Comparison of ENCODE assay signal across 11 cellular contexts in the genomic region with DNA sequence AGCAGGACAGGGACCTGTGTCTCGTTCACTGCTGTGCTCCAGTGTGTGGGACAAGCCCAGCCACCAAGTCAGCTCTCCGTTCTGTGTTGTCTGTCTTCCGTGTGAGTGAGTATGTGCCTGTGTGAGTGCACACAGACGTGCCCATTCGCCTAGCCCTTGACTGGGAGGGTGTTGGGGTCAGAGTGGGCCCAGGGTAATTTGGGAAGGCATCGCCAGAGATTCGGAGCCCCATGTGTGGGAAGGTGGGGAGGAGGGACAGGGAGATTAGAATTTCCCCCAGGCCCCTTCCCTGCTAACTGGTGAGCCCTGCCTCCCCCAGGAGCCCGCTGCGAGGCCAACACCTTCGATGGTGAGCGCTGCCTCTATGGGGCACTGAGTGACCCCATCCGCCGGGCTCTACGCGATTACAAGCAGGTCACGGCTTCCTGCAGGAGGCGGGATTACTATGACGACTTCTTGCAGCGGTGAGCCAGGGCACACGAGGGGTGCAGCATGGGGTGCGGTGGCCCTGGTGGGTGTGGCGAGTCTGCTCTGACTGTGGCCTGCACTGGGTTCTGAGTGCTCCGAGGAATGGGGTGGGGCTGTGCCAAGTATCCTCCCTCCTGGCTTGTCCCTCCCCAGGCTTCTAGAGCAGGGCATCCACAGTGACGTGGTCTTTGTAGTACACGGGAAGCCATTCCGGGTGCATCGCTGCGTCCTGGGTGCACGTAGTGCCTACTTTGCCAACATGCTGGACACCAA. TPM values are rescaled to one million over a fixed set of nuclear protein-coding genes. Genes with fewer than 3 reads are reported as not detected.
DNase-seq lines count a peak whose midpoint lies in the region; ATAC-seq and TF ChIP-seq lines count a peak whose summit lies in the region.
"Had no signal": no experiment of that assay in that cellular context is flagged by ENCODE, and none has a peak within 500 bp of the region (broad histone marks: within the 10 kb centered on the region; RNA-seq: fewer than 3 reads in every experiment).

No MANE protein-coding gene starts in this region.

- no peak overlapping the region for H3K4me3 ChIP-seq in mucosa of descending colon

- ATAC-seq in activated naive CD4-positive, alpha-beta T cell treated with anti-CD3 and anti-CD28 coated beads, Interleukin-2, amount 50 U/mL, for 72 hours: no peak
- ATAC-seq in mucosa of descending colon (no peak), HG02938 (IDR thresholded peaks at IDR 0.05; ENCODE audit: unreplicated experiment) (no peak)
- no peak for ATAC-seq in activated CD8-positive, alpha-beta T cell treated with anti-CD3 and anti-CD28 coated beads, Interleukin-2, amount 10 ng/mL, durations not matched to agents 7 days and 5 days

- H3K36me3 ChIP-seq in mucosa of descending colon (ENCODE audit: low read depth): no peaks in the 10 kb centered on the region

- intact Hi-C loops in activated naive CD4-positive, alpha-beta T cell treated with anti-CD3 and anti-CD28 coated beads for 36 hours (cut with micrococcal nuclease): loop anchor here (10.0 kb wide), 1 partner anchor 1439 kb away; no protein-coding TSS in a partner anchor
- intact Hi-C loops in activated T-helper 2 cell treated with anti-CD3 and anti-CD28 coated beads, Interferon-gamma antibody, Interleukin-2, Interleukin-4, amounts not matched to agents 10 μg/mL and 5 μg/mL and 100 μg/mL, durations not matched to agents 14 hours and 24 hours and 36 hours (cut with micrococcal nuclease): no loop called here
- intact Hi-C loops in mucosa of descending colon (cut with DNase I, micrococcal nuclease): no loop called here

- H3K9me3 Mint-ChIP-seq in activated naive CD4-positive, alpha-beta T cell treated with anti-CD3 and anti-CD28 coated beads, Interleukin-2, amount 50 U/mL, for 72 hours: no peaks in the 10 kb centered on the region
- H3K9me3 Mint-ChIP-seq in activated naive CD4-positive, alpha-beta T cell treated with anti-CD3 and anti-CD28 coated beads for 36 hours: no peaks in the 10 kb centered on the region
- H3K9me3 Mint-ChIP-seq in activated T-helper 2 cell treated with anti-CD3 and anti-CD28 coated beads, Interferon-gamma antibody, Interleukin-2, Interleukin-4, amounts not matched to agents 10 μg/mL and 5 μg/mL and 100 μg/mL, durations not matched to agents 14 hours and 24 hours and 36 hours: no peaks in the 10 kb centered on the region
- H3K9me3 Mint-ChIP-seq in type B pancreatic cell: no peaks in the 10 kb centered on the region
- H3K9me3 Mint-ChIP-seq in activated CD8-positive, alpha-beta T cell treated with anti-CD3 and anti-CD28 coated beads, Interleukin-2, amount 10 ng/mL, durations not matched to agents 7 days and 5 days (ENCODE audit: insufficient read depth): no peaks in the 10 kb centered on the region
- H3K9me3 Mint-ChIP-seq: nephron progenitor cell had no signal

- H3K9me3 ChIP-seq in mucosa of descending colon: no peaks in the 10 kb centered on the region

- no peaks in the 10 kb centered on the region for H3K27me3 Mint-ChIP-seq in activated naive CD4-positive, alpha-beta T cell treated with anti-CD3 and anti-CD28 coated beads for 36 hours (ENCODE audit: low read depth)
- H3K27me3 Mint-ChIP-seq in activated T-helper 2 cell treated with anti-CD3 and anti-CD28 coated beads, Interferon-gamma antibody, Interleukin-2, Interleukin-4, amounts not matched to agents 10 μg/mL and 5 μg/mL and 100 μg/mL, durations not matched to agents 14 hours and 24 hours and 36 hours (ENCODE audit: low read depth): no peaks in the 10 kb centered on the region
- H3K27me3 Mint-ChIP-seq in type B pancreatic cell: peaks cover 5% of the 10 kb centered on the region
- H3K27me3 Mint-ChIP-seq in activated CD8-positive, alpha-beta T cell treated with anti-CD3 and anti-CD28 coated beads, Interleukin-2, amount 10 ng/mL, durations not matched to agents 7 days and 5 days (ENCODE audit: low read depth): no peaks in the 10 kb centered on the region

- TF ChIP-seq CTCF in mucosa of descending colon (IDR thresholded peaks at IDR 0.05) (no peak), type B pancreatic cell (conservative IDR thresholded peaks at IDR 0.05) (no peak)

- no peak overlapping the region for H3K4me3 Mint-ChIP-seq in activated naive CD4-positive, alpha-beta T cell treated with anti-CD3 and anti-CD28 coated beads for 36 hours
- H3K4me3 Mint-ChIP-seq in activated T-helper 2 cell treated with anti-CD3 and anti-CD28 coated beads, Interferon-gamma antibody, Interleukin-2, Interleukin-4, amounts not matched to agents 10 μg/mL and 5 μg/mL and 100 μg/mL, durations not matched to agents 14 hours and 24 hours and 36 hours (ENCODE audit: low read depth): peak overlapping the region; percentile 26
- peak overlapping the region; percentile 11 for H3K4me3 Mint-ChIP-seq in type B pancreatic cell
- no peak overlapping the region for H3K4me3 Mint-ChIP-seq in activated CD8-positive, alpha-beta T cell treated with anti-CD3 and anti-CD28 coated beads, Interleukin-2, amount 10 ng/mL, durations not matched to agents 7 days and 5 days

- DNase-seq in activated naive CD4-positive, alpha-beta T cell treated with anti-CD3 and anti-CD28 coated beads, Interleukin-2, amount 50 U/mL, for 72 hours (ENCODE audit: low spot score in 2 of 2): peak in 1 of 2 donors; percentile 50
- DNase-seq in activated naive CD4-positive, alpha-beta T cell treated with anti-CD3 and anti-CD28 coated beads for 36 hours: no peak
- no peak for DNase-seq in activated T-helper 2 cell treated with anti-CD3 and anti-CD28 coated beads, Interferon-gamma antibody, Interleukin-2, Interleukin-4, amounts not matched to agents 10 μg/mL and 5 μg/mL and 100 μg/mL, durations not matched to agents 14 hours and 24 hours and 36 hours (ENCODE audit: low spot score)
- DNase-seq in mucosa of descending colon (peak; percentile 12 to 45 (median 34)), type B pancreatic cell (ENCODE audit: extremely low spot score, unreplicated experiment) (peak; percentile 62), NCI-H524 treated with DMSO at 0.1 percent for 48 hours (lab: John Stamatoyannopoulos, UW) (no peak)
- no peak for DNase-seq in activated CD8-positive, alpha-beta T cell treated with anti-CD3 and anti-CD28 coated beads, Interleukin-2, amount 10 ng/mL, durations not matched to agents 7 days and 5 days
- DNase-seq: NCI-H446; nephron progenitor cell; stimulated activated naive CD4-positive, alpha-beta T cell had no signal

- H3K27ac Mint-ChIP-seq in activated naive CD4-positive, alpha-beta T cell treated with anti-CD3 and anti-CD28 coated beads, Interleukin-2, amount 50 U/mL, for 72 hours: peak overlapping the region; percentile 44 to 50
- H3K27ac Mint-ChIP-seq in activated naive CD4-positive, alpha-beta T cell treated with anti-CD3 and anti-CD28 coated beads for 36 hours: no peak overlapping the region
- H3K27ac Mint-ChIP-seq in activated T-helper 2 cell treated with anti-CD3 and anti-CD28 coated beads, Interferon-gamma antibody, Interleukin-2, Interleukin-4, amounts not matched to agents 10 μg/mL and 5 μg/mL and 100 μg/mL, durations not matched to agents 14 hours and 24 hours and 36 hours: no peak overlapping the region
- H3K27ac Mint-ChIP-seq in type B pancreatic cell: no peak overlapping the region
- H3K27ac Mint-ChIP-seq in activated CD8-positive, alpha-beta T cell treated with anti-CD3 and anti-CD28 coated beads, Interleukin-2, amount 10 ng/mL, durations not matched to agents 7 days and 5 days: no peak overlapping the region
- H3K27ac Mint-ChIP-seq: nephron progenitor cell had no signal

- peaks cover 9% of the 10 kb centered on the region for H3K4me1 ChIP-seq in mucosa of descending colon (ENCODE audit: low read depth)

- CTCF ChIA-PET in activated naive CD4-positive, alpha-beta T cell treated with anti-CD3 and anti-CD28 coated beads for 36 hours (lab: Charles Lee): interaction anchor here (0.5 kb wide), 1 partner anchor 13 kb away, joined by 3 read pairs; no protein-coding TSS in a partner anchor
- CTCF ChIA-PET in activated CD8-positive, alpha-beta T cell treated with anti-CD3 and anti-CD28 coated beads, Interleukin-2, amount 10 ng/mL, durations not matched to agents 7 days and 5 days (lab: Charles Lee): interaction anchor here (0.5 to 1.7 kb wide), 2 partner anchors 101 to 1202 kb away, joined by 3 to 4 read pairs; no protein-coding TSS in a partner anchor

- H3K4me1 Mint-ChIP-seq in activated naive CD4-positive, alpha-beta T cell treated with anti-CD3 and anti-CD28 coated beads for 36 hours (ENCODE audit: low read depth): peaks cover 22% of the 10 kb centered on the region
- peaks cover 13% of the 10 kb centered on the region for H3K4me1 Mint-ChIP-seq in activated T-helper 2 cell treated with anti-CD3 and anti-CD28 coated beads, Interferon-gamma antibody, Interleukin-2, Interleukin-4, amounts not matched to agents 10 μg/mL and 5 μg/mL and 100 μg/mL, durations not matched to agents 14 hours and 24 hours and 36 hours (ENCODE audit: low read depth)
- peaks cover 4% of the 10 kb centered on the region for H3K4me1 Mint-ChIP-seq in type B pancreatic cell (ENCODE audit: unreplicated experiment)
- peaks cover 29% of the 10 kb centered on the region for H3K4me1 Mint-ChIP-seq in activated CD8-positive, alpha-beta T cell treated with anti-CD3 and anti-CD28 coated beads, Interleukin-2, amount 10 ng/mL, durations not matched to agents 7 days and 5 days (ENCODE audit: low read depth)

- POLR2A ChIA-PET in activated CD8-positive, alpha-beta T cell treated with anti-CD3 and anti-CD28 coated beads, Interleukin-2, amount 10 ng/mL, durations not matched to agents 7 days and 5 days (lab: Charles Lee): no interaction called here

- peaks cover 5 to 6% of the 10 kb centered on the region in 2 donors for H3K36me3 Mint-ChIP-seq in activated naive CD4-positive, alpha-beta T cell treated with anti-CD3 and anti-CD28 coated beads, Interleukin-2, amount 50 U/mL, for 72 hours
- H3K36me3 Mint-ChIP-seq in activated naive CD4-positive, alpha-beta T cell treated with anti-CD3 and anti-CD28 coated beads for 36 hours (ENCODE audit: low read depth): no peaks in the 10 kb centered on the region
- H3K36me3 Mint-ChIP-seq in activated T-helper 2 cell treated with anti-CD3 and anti-CD28 coated beads, Interferon-gamma antibody, Interleukin-2, Interleukin-4, amounts not matched to agents 10 μg/mL and 5 μg/mL and 100 μg/mL, durations not matched to agents 14 hours and 24 hours and 36 hours (ENCODE audit: low read depth): no peaks in the 10 kb centered on the region
- no peaks in the 10 kb centered on the region for H3K36me3 Mint-ChIP-seq in type B pancreatic cell
- no peaks in the 10 kb centered on the region for H3K36me3 Mint-ChIP-seq in activated CD8-positive, alpha-beta T cell treated with anti-CD3 and anti-CD28 coated beads, Interleukin-2, amount 10 ng/mL, durations not matched to agents 7 days and 5 days (ENCODE audit: low read depth)

RNA-seq across cellular contexts. Expression of gene ABTB1, which starts 3.1 kb away (rescaled TPM):
- total RNA-seq in activated naive CD4-positive, alpha-beta T cell treated with anti-CD3 and anti-CD28 coated beads, Interleukin-2, amount 50 U/mL, for 72 hours: 10 to 100 TPM; 12.2 to 27.6 TPM
- total RNA-seq in activated naive CD4-positive, alpha-beta T cell treated with anti-CD3 and anti-CD28 coated beads for 36 hours: 10 to 100 TPM; 10.6 to 13.5 TPM
- 11.7 and 12.1 TPM in 2 replicates for total RNA-seq in activated T-helper 2 cell treated with anti-CD3 and anti-CD28 coated beads, Interferon-gamma antibody, Interleukin-2, Interleukin-4, amounts not matched to agents 10 μg/mL and 5 μg/mL and 100 μg/mL, durations not matched to agents 14 hours and 24 hours and 36 hours
- 10 to 100 TPM; 19.9 to 48.7 (median 33.7) TPM for total RNA-seq in mucosa of descending colon
- 11.6 and 17.8 TPM in 2 replicates for total RNA-seq in type B pancreatic cell (ENCODE audit: low replicate concordance)
- 10 to 100 TPM; 15.6 to 16.5 TPM for total RNA-seq in activated CD8-positive, alpha-beta T cell treated with anti-CD3 and anti-CD28 coated beads, Interleukin-2, amount 10 ng/mL, durations not matched to agents 7 days and 5 days

RNA-seq across cellular contexts. Expression of gene PODXL2, which starts 46.8 kb away (rescaled TPM):
- total RNA-seq in activated naive CD4-positive, alpha-beta T cell treated with anti-CD3 and anti-CD28 coated beads, Interleukin-2, amount 50 U/mL, for 72 hours: 1 to 10 TPM in 1 of 2 donors, under 1 TPM in 1; 0.43 to 1.8 TPM
- 1 to 10 TPM in 1 of 2 experiments, under 1 TPM in 1; 0.98 to 1.1 TPM for total RNA-seq in activated naive CD4-positive, alpha-beta T cell treated with anti-CD3 and anti-CD28 coated beads for 36 hours
- total RNA-seq in activated T-helper 2 cell treated with anti-CD3 and anti-CD28 coated beads, Interferon-gamma antibody, Interleukin-2, Interleukin-4, amounts not matched to agents 10 μg/mL and 5 μg/mL and 100 μg/mL, durations not matched to agents 14 hours and 24 hours and 36 hours: 3.5 and 3.9 TPM in 2 replicates
- total RNA-seq in mucosa of descending colon (10 to 100 TPM in 2 of 3 donors, 1 to 10 TPM in 1; 5.4 to 18.5 (median 16.2) TPM), type B pancreatic cell (ENCODE audit: low replicate concordance) (24.8 and 48.9 TPM in 2 replicates)
- total RNA-seq in activated CD8-positive, alpha-beta T cell treated with anti-CD3 and anti-CD28 coated beads, Interleukin-2, amount 10 ng/mL, durations not matched to agents 7 days and 5 days: 1 to 10 TPM; 1.3 to 1.7 TPM

Comparison
In these comparisons a context has a peak if more than half of its experiments do, and no peak if none do; other contexts are left out.
1. H3K27ac Mint-ChIP-seq: peak in activated naive CD4-positive, alpha-beta T cell treated with anti-CD3 and anti-CD28 coated beads, Interleukin-2, amount 50 U/mL, for 72 hours (2 of 2); none in activated naive CD4-positive, alpha-beta T cell treated with anti-CD3 and anti-CD28 coated beads for 36 hours (single experiment), activated T-helper 2 cell treated with anti-CD3 and anti-CD28 coated beads, Interferon-gamma antibody, Interleukin-2, Interleukin-4, amounts not matched to agents 10 μg/mL and 5 μg/mL and 100 μg/mL, durations not matched to agents 14 hours and 24 hours and 36 hours (single experiment), type B pancreatic cell (single experiment) and activated CD8-positive, alpha-beta T cell treated with anti-CD3 and anti-CD28 coated beads, Interleukin-2, amount 10 ng/mL, durations not matched to agents 7 days and 5 days (single experiment).
2. DNase-seq: peak in mucosa of descending colon (3 of 3) and type B pancreatic cell (single experiment); none in activated naive CD4-positive, alpha-beta T cell treated with anti-CD3 and anti-CD28 coated beads for 36 hours (single experiment), activated T-helper 2 cell treated with anti-CD3 and anti-CD28 coated beads, Interferon-gamma antibody, Interleukin-2, Interleukin-4, amounts not matched to agents 10 μg/mL and 5 μg/mL and 100 μg/mL, durations not matched to agents 14 hours and 24 hours and 36 hours (single experiment), activated CD8-positive, alpha-beta T cell treated with anti-CD3 and anti-CD28 coated beads, Interleukin-2, amount 10 ng/mL, durations not matched to agents 7 days and 5 days (single experiment) and NCI-H524 treated with DMSO at 0.1 percent for 48 hours (single experiment).
3. H3K4me3 Mint-ChIP-seq: peak in activated T-helper 2 cell treated with anti-CD3 and anti-CD28 coated beads, Interferon-gamma antibody, Interleukin-2, Interleukin-4, amounts not matched to agents 10 μg/mL and 5 μg/mL and 100 μg/mL, durations not matched to agents 14 hours and 24 hours and 36 hours (single experiment) and type B pancreatic cell (single experiment); none in activated naive CD4-positive, alpha-beta T cell treated with anti-CD3 and anti-CD28 coated beads for 36 hours (single experiment) and activated CD8-positive, alpha-beta T cell treated with anti-CD3 and anti-CD28 coated beads, Interleukin-2, amount 10 ng/mL, durations not matched to agents 7 days and 5 days (single experiment).